In the genomic region with DNA sequence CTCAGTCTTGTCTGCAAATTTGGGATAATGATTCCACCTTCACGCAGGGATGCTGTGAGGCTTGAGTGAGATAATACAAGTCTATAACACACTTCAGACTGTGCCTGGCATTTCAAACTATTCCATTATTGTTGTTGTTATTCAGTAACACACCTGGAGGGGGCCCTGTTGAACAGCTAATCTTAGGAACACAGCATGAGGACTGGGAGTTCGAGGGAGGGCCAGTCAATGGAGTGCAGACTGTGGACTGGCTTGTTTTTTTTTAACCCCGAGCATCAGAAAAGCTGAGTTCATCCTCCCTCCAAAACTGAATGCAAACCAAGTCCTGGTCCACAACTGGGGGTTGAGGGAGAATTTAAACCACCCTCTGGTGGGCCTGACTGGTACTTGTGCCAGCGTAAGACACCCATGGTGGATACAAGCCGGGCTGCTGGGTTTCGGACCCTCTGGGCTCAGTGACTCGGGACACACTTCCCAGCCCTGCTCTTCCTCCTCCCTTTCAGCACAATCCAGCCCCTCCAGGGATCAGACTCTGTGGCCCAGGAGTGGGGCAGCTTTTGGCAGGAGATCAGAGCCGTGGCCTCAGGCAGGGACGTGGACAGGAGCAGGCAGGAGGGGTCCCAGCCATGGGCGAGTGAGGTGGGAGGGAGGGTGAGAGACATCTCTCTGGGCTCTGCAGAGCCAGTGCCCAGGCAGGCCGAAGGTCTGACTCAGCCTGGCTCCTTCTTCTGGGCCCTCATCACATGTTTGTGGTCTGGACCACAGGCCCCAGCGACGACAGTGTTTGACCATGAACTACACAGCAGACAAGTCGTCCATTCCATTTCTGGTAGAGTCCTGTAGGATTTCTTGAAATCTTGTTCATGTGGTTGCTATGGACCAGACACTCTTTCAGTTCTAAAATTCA, we compare ENCODE assay signal across 12 cellular contexts. TPM values are rescaled to one million over a fixed set of nuclear protein-coding genes. Genes with fewer than 3 reads are reported as not detected.
A peak's percentile ranks its signal among the peaks of the same experiment; 100 is the strongest.
DNase-seq lines count a peak whose midpoint lies in the region; ATAC-seq and TF ChIP-seq lines count a peak whose summit lies in the region.
"Had no signal": no experiment of that assay in that cellular context is flagged by ENCODE, and none has a peak within 500 bp of the region (broad histone marks: within the 10 kb centered on the region; RNA-seq: fewer than 3 reads in every experiment).

No MANE protein-coding gene starts in this region.

- peaks cover 12% of the 10 kb centered on the region for H3K4me1 Mint-ChIP-seq in mesothelial cell of epicardium
- H3K4me1 Mint-ChIP-seq: activated CD8-positive, alpha-beta memory T cell treated with anti-CD3 and anti-CD28 coated beads, Interleukin-2, amount 10 ng/mL, durations not matched to agents 7 days and 5 days; naive B cell had no signal

- no peaks in the 10 kb centered on the region for H3K9me3 Mint-ChIP-seq in mesothelial cell of epicardium
- H3K9me3 Mint-ChIP-seq: effector memory CD8-positive, alpha-beta T cell had no signal

- H3K27me3 Mint-ChIP-seq in mesothelial cell of epicardium (ENCODE audit: low read depth) = peaks cover 5% of the 10 kb centered on the region

- DNase-seq in EH (ENCODE audit: low read depth) = peak; percentile 98
- peak; percentile 92 for DNase-seq in amniotic epithelial cell (ENCODE audit: low read depth)
- no peak for DNase-seq in mesothelial cell of epicardium (ENCODE audit: low spot score in 2 of 2, unreplicated experiment in 2 of 2)
- DNase-seq in NCI-H2081 treated with DMSO at 0.1 percent for 48 hours (lab: John Stamatoyannopoulos, UW) = no peak
- DNase-seq in NCI-H524 treated with DMSO at 0.1 percent for 48 hours (lab: John Stamatoyannopoulos, UW) = no peak
- DNase-seq in activated CD4-positive, alpha-beta T cell treated with anti-CD3 and anti-CD28 coated beads for 4 hours = no peak
- DNase-seq: activated CD8-positive, alpha-beta memory T cell treated with anti-CD3 and anti-CD28 coated beads, Interleukin-2, amount 10 ng/mL, durations not matched to agents 7 days and 5 days; effector memory CD8-positive, alpha-beta T cell; naive B cell; NCI-H2171 had no signal

- no peak overlapping the region for H3K27ac Mint-ChIP-seq in mesothelial cell of epicardium
- H3K27ac Mint-ChIP-seq: activated CD8-positive, alpha-beta memory T cell treated with anti-CD3 and anti-CD28 coated beads, Interleukin-2, amount 10 ng/mL, durations not matched to agents 7 days and 5 days; effector memory CD8-positive, alpha-beta T cell had no signal

- TF ChIP-seq RAD21 in Ishikawa (IDR thresholded peaks at IDR 0.05; ENCODE audit: low read depth) = peak; percentile 33; the same call in 1 of the 2 replicates

- no peak for ATAC-seq in GM19324 (IDR thresholded peaks at IDR 0.05; ENCODE audit: low FRiP score, unreplicated experiment)
- ATAC-seq: activated CD8-positive, alpha-beta memory T cell treated with anti-CD3 and anti-CD28 coated beads, Interleukin-2, amount 10 ng/mL, durations not matched to agents 7 days and 5 days; effector memory CD8-positive, alpha-beta T cell had no signal

- TF ChIP-seq CTCF in mesothelial cell of epicardium (IDR thresholded peaks at IDR 0.05; ENCODE audit: unreplicated experiment) = peak; percentile 30

- TF ChIP-seq EP300 in Ishikawa (IDR thresholded peaks at IDR 0.05; ENCODE audit: borderline replicate concordance) = no peak

- H3K4me3 Mint-ChIP-seq in mesothelial cell of epicardium = no peak overlapping the region
- H3K4me3 Mint-ChIP-seq: activated CD8-positive, alpha-beta memory T cell treated with anti-CD3 and anti-CD28 coated beads, Interleukin-2, amount 10 ng/mL, durations not matched to agents 7 days and 5 days; effector memory CD8-positive, alpha-beta T cell; naive B cell had no signal

- no peaks in the 10 kb centered on the region for H3K36me3 Mint-ChIP-seq in mesothelial cell of epicardium
- H3K36me3 Mint-ChIP-seq: activated CD8-positive, alpha-beta memory T cell treated with anti-CD3 and anti-CD28 coated beads, Interleukin-2, amount 10 ng/mL, durations not matched to agents 7 days and 5 days; naive B cell had no signal

TF ChIP-seq in Ishikawa, 13 proteins besides CTCF, POLR2A, EP300 and RAD21:
- TF ChIP-seq CREB1 (IDR thresholded peaks at IDR 0.05; ENCODE audit: low read depth) = no peak
- TF ChIP-seq, protein P1, sequence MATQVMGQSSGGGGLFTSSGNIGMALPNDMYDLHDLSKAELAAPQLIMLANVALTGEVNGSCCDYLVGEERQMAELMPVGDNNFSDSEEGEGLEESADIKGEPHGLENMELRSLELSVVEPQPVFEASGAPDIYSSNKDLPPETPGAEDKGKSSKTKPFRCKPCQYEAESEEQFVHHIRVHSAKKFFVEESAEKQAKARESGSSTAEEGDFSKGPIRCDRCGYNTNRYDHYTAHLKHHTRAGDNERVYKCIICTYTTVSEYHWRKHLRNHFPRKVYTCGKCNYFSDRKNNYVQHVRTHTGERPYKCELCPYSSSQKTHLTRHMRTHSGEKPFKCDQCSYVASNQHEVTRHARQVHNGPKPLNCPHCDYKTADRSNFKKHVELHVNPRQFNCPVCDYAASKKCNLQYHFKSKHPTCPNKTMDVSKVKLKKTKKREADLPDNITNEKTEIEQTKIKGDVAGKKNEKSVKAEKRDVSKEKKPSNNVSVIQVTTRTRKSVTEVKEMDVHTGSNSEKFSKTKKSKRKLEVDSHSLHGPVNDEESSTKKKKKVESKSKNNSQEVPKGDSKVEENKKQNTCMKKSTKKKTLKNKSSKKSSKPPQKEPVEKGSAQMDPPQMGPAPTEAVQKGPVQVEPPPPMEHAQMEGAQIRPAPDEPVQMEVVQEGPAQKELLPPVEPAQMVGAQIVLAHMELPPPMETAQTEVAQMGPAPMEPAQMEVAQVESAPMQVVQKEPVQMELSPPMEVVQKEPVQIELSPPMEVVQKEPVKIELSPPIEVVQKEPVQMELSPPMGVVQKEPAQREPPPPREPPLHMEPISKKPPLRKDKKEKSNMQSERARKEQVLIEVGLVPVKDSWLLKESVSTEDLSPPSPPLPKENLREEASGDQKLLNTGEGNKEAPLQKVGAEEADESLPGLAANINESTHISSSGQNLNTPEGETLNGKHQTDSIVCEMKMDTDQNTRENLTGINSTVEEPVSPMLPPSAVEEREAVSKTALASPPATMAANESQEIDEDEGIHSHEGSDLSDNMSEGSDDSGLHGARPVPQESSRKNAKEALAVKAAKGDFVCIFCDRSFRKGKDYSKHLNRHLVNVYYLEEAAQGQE (IDR thresholded peaks at IDR 0.05; ENCODE audit: low read depth) = no peak
- no peak for TF ChIP-seq CEBPB (IDR thresholded peaks at IDR 0.05)
- TF ChIP-seq NFIC (IDR thresholded peaks at IDR 0.05) = no peak
- no peak for TF ChIP-seq EGR1 (IDR thresholded peaks at IDR 0.05)
- TF ChIP-seq FOXM1 (IDR thresholded peaks at IDR 0.05; ENCODE audit: borderline replicate concordance, low read depth) = no peak
- TF ChIP-seq ZBTB7A (IDR thresholded peaks at IDR 0.05; ENCODE audit: low read depth) = no peak
- TF ChIP-seq, protein P2, sequence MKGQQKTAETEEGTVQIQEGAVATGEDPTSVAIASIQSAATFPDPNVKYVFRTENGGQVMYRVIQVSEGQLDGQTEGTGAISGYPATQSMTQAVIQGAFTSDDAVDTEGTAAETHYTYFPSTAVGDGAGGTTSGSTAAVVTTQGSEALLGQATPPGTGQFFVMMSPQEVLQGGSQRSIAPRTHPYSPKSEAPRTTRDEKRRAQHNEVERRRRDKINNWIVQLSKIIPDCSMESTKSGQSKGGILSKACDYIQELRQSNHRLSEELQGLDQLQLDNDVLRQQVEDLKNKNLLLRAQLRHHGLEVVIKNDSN (IDR thresholded peaks at IDR 0.05) = no peak
- TF ChIP-seq TAF1 (IDR thresholded peaks at IDR 0.05; ENCODE audit: low read depth) = no peak
- TF ChIP-seq TEAD4 (IDR thresholded peaks at IDR 0.05) = no peak
- no peak for TF ChIP-seq YY1 (IDR thresholded peaks at IDR 0.05; ENCODE audit: low read depth)
- TF ChIP-seq, protein P3, sequence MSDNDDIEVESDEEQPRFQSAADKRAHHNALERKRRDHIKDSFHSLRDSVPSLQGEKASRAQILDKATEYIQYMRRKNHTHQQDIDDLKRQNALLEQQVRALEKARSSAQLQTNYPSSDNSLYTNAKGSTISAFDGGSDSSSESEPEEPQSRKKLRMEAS (IDR thresholded peaks at IDR 0.05) = no peak
- TF ChIP-seq TCF12 (IDR thresholded peaks at IDR 0.05; ENCODE audit: low read depth) = no peak
TF ChIP-seq in Ishikawa: peak in this region for 0.

RNA-seq across cellular contexts. Expression of a gene that starts 36.3 kb away (rescaled TPM):
- 29.8 to 31.9 TPM (median 30.8 TPM) in 3 replicates for total RNA-seq in mesothelial cell of epicardium

Comparison
In these comparisons a context has a peak if more than half of its experiments do, and no peak if none do; other contexts are left out.
1. DNase-seq: peak in EH (single experiment) and amniotic epithelial cell (single experiment); none in mesothelial cell of epicardium (0 of 2), NCI-H2081 treated with DMSO at 0.1 percent for 48 hours (single experiment), NCI-H524 treated with DMSO at 0.1 percent for 48 hours (single experiment) and activated CD4-positive, alpha-beta T cell treated with anti-CD3 and anti-CD28 coated beads for 4 hours (0 of 2).